14 cellular contexts compared by ENCODE assay signal in the genomic region with DNA sequence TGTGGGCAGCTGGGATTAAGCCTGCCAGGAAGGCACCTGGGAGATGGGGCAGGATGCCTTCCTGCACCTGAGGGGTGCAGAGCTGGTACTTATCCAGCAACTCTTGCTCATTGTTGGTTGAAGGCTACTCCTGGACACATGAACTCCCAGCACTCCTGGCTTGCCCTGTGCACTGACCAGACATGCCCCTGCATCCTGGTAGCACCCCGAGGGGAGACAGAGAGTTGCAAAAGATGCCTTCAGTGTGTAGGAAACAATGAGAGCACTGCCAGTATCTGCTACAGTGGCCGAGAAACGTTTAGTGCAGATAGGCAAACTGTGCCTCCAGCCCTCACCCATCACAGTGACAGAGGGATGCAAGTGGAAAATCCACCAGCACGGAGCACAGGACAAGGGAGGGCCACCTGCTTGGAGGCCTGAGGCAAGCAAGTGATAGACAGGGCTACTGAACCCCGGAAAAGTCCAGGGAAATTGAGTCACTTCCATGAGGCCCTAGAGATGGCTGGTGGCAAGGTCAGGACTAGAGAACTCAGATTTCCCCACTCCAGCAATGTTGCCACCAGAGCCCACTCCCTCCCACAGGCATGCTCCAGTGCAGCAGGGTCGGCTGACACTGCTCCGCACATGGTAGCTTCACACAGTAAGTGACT.
DNase-seq lines count a peak whose midpoint lies in the region; ATAC-seq and TF ChIP-seq lines count a peak whose summit lies in the region.
"Had no signal": no experiment of that assay in that cellular context is flagged by ENCODE, and none has a peak within 500 bp of the region (broad histone marks: within the 10 kb centered on the region; RNA-seq: fewer than 3 reads in every experiment).

No MANE protein-coding gene starts in this region.

- POLR2A ChIA-PET in Caco-2 (lab: Charles Lee): no interaction called here

- no peak overlapping the region for H3K4me3 ChIP-seq in left ventricle myocardium inferior
- no peak overlapping the region for H3K4me3 ChIP-seq in Caco-2 (ENCODE audit: low read depth, low read length)
- H3K4me3 ChIP-seq: GM12878 had no signal

- no TSS peak for BruUV-seq in Caco-2 (replicated peaks; lab: Mats Ljungman, UMichigan)

- H3K27me3 Mint-ChIP-seq in Caco-2 (ENCODE audit: insufficient read depth, unreplicated experiment): peaks cover 4% of the 10 kb centered on the region
- H3K27me3 Mint-ChIP-seq: CD4-positive, alpha-beta T cell had no signal

- no peaks in the 10 kb centered on the region for H3K36me3 ChIP-seq in left ventricle myocardium inferior
- no peaks in the 10 kb centered on the region for H3K36me3 ChIP-seq in Caco-2 (ENCODE audit: control insufficient read depth, insufficient read depth, low read length)

- no peaks in the 10 kb centered on the region for H3K4me1 Mint-ChIP-seq in Caco-2 (ENCODE audit: low read depth, unreplicated experiment)
- H3K4me1 Mint-ChIP-seq: B cell had no signal

- H3K27me3 ChIP-seq in left ventricle myocardium inferior (ENCODE audit: low read depth) (peaks cover 21% of the 10 kb centered on the region), Caco-2 (replicated peaks; ENCODE audit: control insufficient read depth, insufficient read depth, low read length) (no peaks in the 10 kb centered on the region; the same call in 1 of the 2 replicates)

- DNase-seq in left ventricle myocardium inferior (no peak), Right ventricle myocardium superior (no peak), ecto neural progenitor cell (ENCODE audit: low spot score) (peak; percentile 25), Caco-2 (no peak)
- no peak for DNase-seq in activated CD4-positive, alpha-beta T cell treated with anti-CD3 and anti-CD28 coated beads for 48 hours
- DNase-seq: ACHN; C1 segment of cervical spinal cord; CD4-positive, alpha-beta T cell; DMS79 had no signal

- intact Hi-C loops in left ventricle myocardium inferior (cut with micrococcal nuclease) (no loop called here), Right ventricle myocardium superior (cut with DNase I) (no loop called here), Caco-2 (cut with micrococcal nuclease; ENCODE audit: unreplicated experiment) (no loop called here)

- ATAC-seq in Right ventricle myocardium superior (ENCODE audit: poor library complexity) (no peak), HG03442 (IDR thresholded peaks at IDR 0.05; ENCODE audit: unreplicated experiment) (no peak)
- ATAC-seq: GM12878, HCT116 had no signal

- H3K27ac ChIP-seq in left ventricle myocardium inferior (replicated peaks) (peak overlapping the region; percentile 50), temporal lobe (ENCODE audit: low read depth, low read length) (peak overlapping the region; percentile 2)

- H3K4me1 ChIP-seq in left ventricle myocardium inferior (no peaks in the 10 kb centered on the region), Caco-2 (no peaks in the 10 kb centered on the region)

- TF ChIP-seq CTCF in left ventricle myocardium inferior (IDR thresholded peaks at IDR 0.05; ENCODE audit: borderline replicate concordance) (no peak), Caco-2 (IDR thresholded peaks at IDR 0.05; ENCODE audit: insufficient read depth in 1 of 2, low read depth in 1 of 2, low read length in 1 of 2, severe bottlenecking in 1 of 2, unreplicated experiment in 1 of 2) (no peak)

- H3K9me3 ChIP-seq in left ventricle myocardium inferior (replicated peaks) (no peaks in the 10 kb centered on the region), Caco-2 (no peaks in the 10 kb centered on the region)

- H3K27ac Mint-ChIP-seq in Caco-2 (ENCODE audit: unreplicated experiment): no peak overlapping the region
- H3K27ac Mint-ChIP-seq: B cell; CD4-positive, alpha-beta T cell had no signal

- CTCF ChIA-PET in Caco-2 (lab: Charles Lee): no interaction called here

- H3K4me3 Mint-ChIP-seq in Caco-2 (ENCODE audit: unreplicated experiment): no peak overlapping the region
- H3K4me3 Mint-ChIP-seq: B cell; CD4-positive, alpha-beta T cell had no signal

- no peaks in the 10 kb centered on the region for H3K36me3 Mint-ChIP-seq in Caco-2 (ENCODE audit: insufficient read depth, unreplicated experiment)

- H3K9me3 Mint-ChIP-seq in Caco-2 (ENCODE audit: unreplicated experiment): no peaks in the 10 kb centered on the region
- H3K9me3 Mint-ChIP-seq: CD4-positive, alpha-beta T cell had no signal
